In the genomic region with DNA sequence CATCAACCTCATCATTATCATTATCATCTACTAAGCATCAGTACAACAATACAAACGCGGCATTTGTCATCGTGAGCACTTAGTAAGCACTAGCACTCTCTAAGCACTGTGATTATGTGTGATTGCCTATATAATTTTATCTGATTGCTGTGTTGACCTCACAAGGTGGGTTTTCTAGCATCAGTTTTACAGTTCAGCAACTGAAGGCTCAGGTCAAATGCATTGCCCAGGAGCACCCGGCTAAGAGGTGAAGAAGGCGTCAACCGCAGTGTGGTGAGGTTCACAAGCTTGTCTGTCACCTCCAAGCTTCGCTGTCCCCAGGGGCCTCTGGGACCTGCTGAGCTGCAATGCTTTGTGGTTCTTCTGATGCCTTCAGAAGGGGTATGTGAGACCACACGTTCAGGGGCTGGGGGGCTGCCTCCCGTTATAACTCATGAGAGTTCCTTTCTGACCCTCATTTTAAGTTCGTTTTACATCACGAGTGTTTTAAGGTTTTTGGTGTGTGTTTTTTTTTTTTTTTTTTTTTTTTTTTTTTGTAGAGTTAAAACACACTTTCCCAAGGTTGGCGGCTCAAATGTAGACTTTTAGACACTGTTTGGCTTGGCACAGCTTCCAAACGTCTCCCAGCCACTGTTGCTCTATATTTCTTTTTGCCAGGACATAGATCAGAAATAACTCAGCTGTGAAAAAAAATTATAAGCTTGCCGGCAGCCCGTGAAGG, we compare ENCODE assay signal across 12 cellular contexts. TPM values are rescaled to one million over a fixed set of nuclear protein-coding genes. Genes with fewer than 3 reads are reported as not detected.
DNase-seq lines count a peak whose midpoint lies in the region; ATAC-seq, FAIRE-seq and TF ChIP-seq lines count a peak whose summit lies in the region.
"Had no signal": no experiment of that assay in that cellular context is flagged by ENCODE, and none has a peak within 500 bp of the region (broad histone marks: within the 10 kb centered on the region; RNA-seq: fewer than 3 reads in every experiment).

No MANE protein-coding gene starts in this region.

- intact Hi-C loops in activated T-helper 2 cell treated with anti-CD3 and anti-CD28 coated beads, Interferon-gamma antibody, Interleukin-2, Interleukin-4, amounts not matched to agents 10 μg/mL and 5 μg/mL and 100 μg/mL, durations not matched to agents 14 hours and 24 hours and 36 hours (cut with micrococcal nuclease): no loop called here

- H3F3A ChIP-seq in MM.1S (ENCODE audit: insufficient read depth, low read length): peaks cover 11% of the 10 kb centered on the region

- ATAC-seq in HG02885 (IDR thresholded peaks at IDR 0.05; ENCODE audit: poor library complexity, unreplicated experiment): peak; percentile 74
- no peak for ATAC-seq in HG03159 (IDR thresholded peaks at IDR 0.05; ENCODE audit: unreplicated experiment)
- no peak for ATAC-seq in GM18868 (IDR thresholded peaks at IDR 0.05; ENCODE audit: unreplicated experiment)

- no peaks in the 10 kb centered on the region for H3K9me2 ChIP-seq in MM.1S (replicated peaks; ENCODE audit: insufficient read depth, low read length)

- H3K27ac ChIP-seq in parathyroid adenoma (peak overlapping the region; percentile 97), MM.1S (ENCODE audit: low read length) (no peak overlapping the region)
- H3K27ac ChIP-seq: ascending aorta, SJSA1 had no signal

- no peaks in the 10 kb centered on the region for H3K9me3 ChIP-seq in parathyroid adenoma (ENCODE audit: control insufficient read depth, low read length)
- no peaks in the 10 kb centered on the region for H3K9me3 ChIP-seq in MM.1S (replicated peaks; ENCODE audit: insufficient read depth, low read length)
- H3K9me3 ChIP-seq: ascending aorta, SJSA1 had no signal

- no peak overlapping the region for H3K27ac Mint-ChIP-seq in activated T-helper 2 cell treated with anti-CD3 and anti-CD28 coated beads, Interferon-gamma antibody, Interleukin-2, Interleukin-4, amounts not matched to agents 10 μg/mL and 5 μg/mL and 100 μg/mL, durations not matched to agents 14 hours and 24 hours and 36 hours

- H3K4me1 ChIP-seq in parathyroid adenoma (peaks cover 13% of the 10 kb centered on the region), MM.1S (ENCODE audit: low read length) (peaks cover 18% of the 10 kb centered on the region)

- TF ChIP-seq CTCF in parathyroid adenoma (IDR thresholded peaks at IDR 0.05) (no peak), MM.1S (IDR thresholded peaks at IDR 0.05; ENCODE audit: low read length) (no peak)

- H3K36me3 ChIP-seq in parathyroid adenoma (ENCODE audit: control insufficient read depth, insufficient read depth, low read length) (no peaks in the 10 kb centered on the region), MM.1S (replicated peaks; ENCODE audit: insufficient read depth, low read length) (no peaks in the 10 kb centered on the region)
- H3K36me3 ChIP-seq: ascending aorta, SJSA1 had no signal

- no peak overlapping the region for H3K4me3 Mint-ChIP-seq in activated T-helper 2 cell treated with anti-CD3 and anti-CD28 coated beads, Interferon-gamma antibody, Interleukin-2, Interleukin-4, amounts not matched to agents 10 μg/mL and 5 μg/mL and 100 μg/mL, durations not matched to agents 14 hours and 24 hours and 36 hours (ENCODE audit: low read depth)

- H3K79me2 ChIP-seq in parathyroid adenoma (no peaks in the 10 kb centered on the region), MM.1S (ENCODE audit: low read length) (no peaks in the 10 kb centered on the region)

- peaks cover 35% of the 10 kb centered on the region for H3K4me1 Mint-ChIP-seq in activated T-helper 2 cell treated with anti-CD3 and anti-CD28 coated beads, Interferon-gamma antibody, Interleukin-2, Interleukin-4, amounts not matched to agents 10 μg/mL and 5 μg/mL and 100 μg/mL, durations not matched to agents 14 hours and 24 hours and 36 hours (ENCODE audit: low read depth)

- H3K9ac ChIP-seq in parathyroid adenoma: no peak overlapping the region
- no peak overlapping the region for H3K9ac ChIP-seq in MM.1S (ENCODE audit: low read length)

- H3K4me2 ChIP-seq in parathyroid adenoma (ENCODE audit: low read length) (no peak overlapping the region), MM.1S (ENCODE audit: low read depth, low read length) (no peak overlapping the region)

- H3K27me3 ChIP-seq in parathyroid adenoma (ENCODE audit: control insufficient read depth, insufficient read depth, low read length) (no peaks in the 10 kb centered on the region), MM.1S (replicated peaks; ENCODE audit: insufficient read depth, low read length) (no peaks in the 10 kb centered on the region)
- H3K27me3 ChIP-seq: ascending aorta had no signal

- peaks cover 61% of the 10 kb centered on the region for H3K27me3 Mint-ChIP-seq in activated T-helper 2 cell treated with anti-CD3 and anti-CD28 coated beads, Interferon-gamma antibody, Interleukin-2, Interleukin-4, amounts not matched to agents 10 μg/mL and 5 μg/mL and 100 μg/mL, durations not matched to agents 14 hours and 24 hours and 36 hours (ENCODE audit: low read depth)

- FAIRE-seq in GM18507 (lab: Jason Lieb, UNC): peak; percentile 92

- no peaks in the 10 kb centered on the region for H4K20me1 ChIP-seq in MM.1S (ENCODE audit: insufficient read depth, low read length)

- DNase-seq in GM18507 (ENCODE audit: extremely low spot score, insufficient read length, low read depth) (peak; percentile 74), UCSD-AML1 (lab: John Stamatoyannopoulos, UW; ENCODE audit: unreplicated experiment) (no peak), MM.1S (no peak)
- peak; percentile 30 for DNase-seq in activated T-helper 2 cell treated with anti-CD3 and anti-CD28 coated beads, Interferon-gamma antibody, Interleukin-2, Interleukin-4, amounts not matched to agents 10 μg/mL and 5 μg/mL and 100 μg/mL, durations not matched to agents 14 hours and 24 hours and 36 hours (ENCODE audit: low spot score)
- DNase-seq: head of caudate nucleus had no signal

- H2AFZ ChIP-seq in parathyroid adenoma (peak overlapping the region; percentile 64), MM.1S (ENCODE audit: low read length) (no peak overlapping the region)

- H3K36me3 Mint-ChIP-seq in activated T-helper 2 cell treated with anti-CD3 and anti-CD28 coated beads, Interferon-gamma antibody, Interleukin-2, Interleukin-4, amounts not matched to agents 10 μg/mL and 5 μg/mL and 100 μg/mL, durations not matched to agents 14 hours and 24 hours and 36 hours (ENCODE audit: low read depth): no peaks in the 10 kb centered on the region

- no peak overlapping the region for H3K4me3 ChIP-seq in parathyroid adenoma (ENCODE audit: low read depth, low read length)
- no peak overlapping the region for H3K4me3 ChIP-seq in MM.1S (ENCODE audit: low read length)
- H3K4me3 ChIP-seq: ascending aorta, SJSA1 had no signal

- peaks cover 9% of the 10 kb centered on the region for H3K9me3 Mint-ChIP-seq in activated T-helper 2 cell treated with anti-CD3 and anti-CD28 coated beads, Interferon-gamma antibody, Interleukin-2, Interleukin-4, amounts not matched to agents 10 μg/mL and 5 μg/mL and 100 μg/mL, durations not matched to agents 14 hours and 24 hours and 36 hours

RNA-seq across cellular contexts. Expression of a gene that starts 33.8 kb away (rescaled TPM):
- not detected in 2 replicates for total RNA-seq in activated T-helper 2 cell treated with anti-CD3 and anti-CD28 coated beads, Interferon-gamma antibody, Interleukin-2, Interleukin-4, amounts not matched to agents 10 μg/mL and 5 μg/mL and 100 μg/mL, durations not matched to agents 14 hours and 24 hours and 36 hours
- total RNA-seq: pulmonary artery endothelial cell, SJSA1 had no signal

RNA-seq across cellular contexts. Expression of a gene that starts 34.9 kb away (rescaled TPM):
- total RNA-seq in activated T-helper 2 cell treated with anti-CD3 and anti-CD28 coated beads, Interferon-gamma antibody, Interleukin-2, Interleukin-4, amounts not matched to agents 10 μg/mL and 5 μg/mL and 100 μg/mL, durations not matched to agents 14 hours and 24 hours and 36 hours: not detected in 2 replicates
- total RNA-seq: ascending aorta, pulmonary artery endothelial cell, SJSA1 had no signal

Comparison
In these comparisons a context has a peak if more than half of its experiments do, and no peak if none do; other contexts are left out.
1. DNase-seq: peak in GM18507 (single experiment) and activated T-helper 2 cell treated with anti-CD3 and anti-CD28 coated beads, Interferon-gamma antibody, Interleukin-2, Interleukin-4, amounts not matched to agents 10 μg/mL and 5 μg/mL and 100 μg/mL, durations not matched to agents 14 hours and 24 hours and 36 hours (single experiment); none in UCSD-AML1 (single experiment) and MM.1S (single experiment).